In genomic region chr11:18615628-18616392, GRCh38 we compare ENCODE assay signal across 9 cellular contexts. TPM values are rescaled to one million over a fixed set of nuclear protein-coding genes. Genes with fewer than 3 reads are reported as not detected.
A peak's percentile ranks its signal among the peaks of the same experiment; 100 is the strongest.
DNase-seq lines count a peak whose midpoint lies in the region; ATAC-seq and TF ChIP-seq lines count a peak whose summit lies in the region.
"Had no signal": no experiment of that assay in that cellular context is flagged by ENCODE, and none has a peak within 500 bp of the region (broad histone marks: within the 10 kb centered on the region; RNA-seq: fewer than 3 reads in every experiment).

No MANE protein-coding gene starts in this region.

- H3K4me1 Mint-ChIP-seq in natural killer cell treated with Interleukin-12 subunit alpha and Interleukin-12 subunit beta and Interleukin-15 and Interleukin-18, amount 100 ng/mL, for 72 hours (ENCODE audit: low read depth in 2 of 2) = peaks cover 44 to 49% of the 10 kb centered on the region in 2 donors

- intact Hi-C loops in breast epithelium (cut with DNase I; ENCODE audit: low total_unique reads) = no loop called here

- H3K4me3 ChIP-seq in breast epithelium = no peak overlapping the region
- H3K4me3 ChIP-seq in effector memory CD4-positive, alpha-beta T cell (ENCODE audit: insufficient read depth, low read depth, low read length, poor library complexity, severe bottlenecking) = no peak overlapping the region
- H3K4me3 ChIP-seq: lung had no signal

- no peaks in the 10 kb centered on the region for H3K27me3 Mint-ChIP-seq in natural killer cell treated with Interleukin-12 subunit alpha and Interleukin-12 subunit beta and Interleukin-15 and Interleukin-18, amount 100 ng/mL, for 72 hours

- no peaks in the 10 kb centered on the region for H3K27me3 ChIP-seq in breast epithelium
- no peaks in the 10 kb centered on the region for H3K27me3 ChIP-seq in effector memory CD4-positive, alpha-beta T cell (replicated peaks; ENCODE audit: control insufficient read depth, insufficient read depth, low read length, poor library complexity, severe bottlenecking)

- DNase-seq in OCI-M1 (lab: John Stamatoyannopoulos, UW) = peak; percentile 96
- DNase-seq in natural killer cell treated with Interleukin-12 subunit alpha and Interleukin-12 subunit beta and Interleukin-15 and Interleukin-18, amount 100 ng/mL, for 72 hours (ENCODE audit: low spot score) = no peak
- no peak for DNase-seq in NCI-H1092 treated with DMSO at 0.1 percent for 48 hours (lab: John Stamatoyannopoulos, UW)
- DNase-seq in breast epithelium (ENCODE audit: low spot score in 2 of 2) = no peak
- DNase-seq in effector memory CD4-positive, alpha-beta T cell = no peak
- no peak for DNase-seq in epidermal melanocyte (ENCODE audit: insufficient read length, low spot score)

- peak overlapping the region; percentile 88 for H3K4me3 Mint-ChIP-seq in natural killer cell treated with Interleukin-12 subunit alpha and Interleukin-12 subunit beta and Interleukin-15 and Interleukin-18, amount 100 ng/mL, for 72 hours

- no peak for TF ChIP-seq POLR2A in breast epithelium (IDR thresholded peaks at IDR 0.05)

- peaks cover 6% of the 10 kb centered on the region for H3K36me3 ChIP-seq in breast epithelium
- peaks cover 30% of the 10 kb centered on the region for H3K36me3 ChIP-seq in effector memory CD4-positive, alpha-beta T cell (ENCODE audit: control insufficient read depth, insufficient read depth, low read length)

- ATAC-seq in GM19043 (IDR thresholded peaks at IDR 0.05; ENCODE audit: low read depth, unreplicated experiment) (peak; percentile 95), HG02852 (IDR thresholded peaks at IDR 0.05; ENCODE audit: unreplicated experiment) (peak; percentile 91)
- peak; percentile 80 to 84 for ATAC-seq in natural killer cell treated with Interleukin-12 subunit alpha and Interleukin-12 subunit beta and Interleukin-15 and Interleukin-18, amount 100 ng/mL, for 72 hours

- no peak for TF ChIP-seq CTCF in breast epithelium (IDR thresholded peaks at IDR 0.05)

- H3K9me3 ChIP-seq in breast epithelium = no peaks in the 10 kb centered on the region
- H3K9me3 ChIP-seq in effector memory CD4-positive, alpha-beta T cell (ENCODE audit: control insufficient read depth, low read length) = no peaks in the 10 kb centered on the region

- no peaks in the 10 kb centered on the region for H3K9me3 Mint-ChIP-seq in natural killer cell treated with Interleukin-12 subunit alpha and Interleukin-12 subunit beta and Interleukin-15 and Interleukin-18, amount 100 ng/mL, for 72 hours

- no peaks in the 10 kb centered on the region for H3K4me1 ChIP-seq in breast epithelium
- H3K4me1 ChIP-seq in effector memory CD4-positive, alpha-beta T cell (ENCODE audit: control insufficient read depth, insufficient read depth, low read length, poor library complexity, severe bottlenecking) = peaks cover 25% of the 10 kb centered on the region

- H3K27ac Mint-ChIP-seq in natural killer cell treated with Interleukin-12 subunit alpha and Interleukin-12 subunit beta and Interleukin-15 and Interleukin-18, amount 100 ng/mL, for 72 hours = peak overlapping the region; percentile 63 to 68

- H3K27ac ChIP-seq in breast epithelium = no peak overlapping the region
- no peak overlapping the region for H3K27ac ChIP-seq in effector memory CD4-positive, alpha-beta T cell (ENCODE audit: insufficient read depth, low read length, poor library complexity, severe bottlenecking)

- peaks cover 21% of the 10 kb centered on the region for H3K36me3 Mint-ChIP-seq in natural killer cell treated with Interleukin-12 subunit alpha and Interleukin-12 subunit beta and Interleukin-15 and Interleukin-18, amount 100 ng/mL, for 72 hours

RNA-seq across cellular contexts. Expression of gene MISFA, which starts 16.2 kb away (rescaled TPM):
- total RNA-seq in natural killer cell treated with Interleukin-12 subunit alpha and Interleukin-12 subunit beta and Interleukin-15 and Interleukin-18, amount 100 ng/mL, for 72 hours = 1 to 10 TPM; 3.2 to 3.3 TPM
- total RNA-seq in breast epithelium = 1 to 10 TPM in 2 of 3 donors, not detected in 1; 2.6 TPM

RNA-seq across cellular contexts. Expression of gene SPTY2D1, which starts 18.3 kb away (rescaled TPM):
- 10 to 100 TPM; 28.8 to 33.4 TPM for total RNA-seq in natural killer cell treated with Interleukin-12 subunit alpha and Interleukin-12 subunit beta and Interleukin-15 and Interleukin-18, amount 100 ng/mL, for 72 hours
- total RNA-seq in breast epithelium = 10 to 100 TPM; 19.5 to 30.6 (median 27.5) TPM

RNA-seq across cellular contexts. Expression of gene UEVLD, which starts 27.3 kb away (rescaled TPM):
- 10 to 100 TPM; 18.8 to 38.8 TPM for total RNA-seq in natural killer cell treated with Interleukin-12 subunit alpha and Interleukin-12 subunit beta and Interleukin-15 and Interleukin-18, amount 100 ng/mL, for 72 hours
- 10 to 100 TPM; 28.5 to 54.4 (median 28.8) TPM for total RNA-seq in breast epithelium
